19 cellular contexts compared by ENCODE assay signal in the genomic region with DNA sequence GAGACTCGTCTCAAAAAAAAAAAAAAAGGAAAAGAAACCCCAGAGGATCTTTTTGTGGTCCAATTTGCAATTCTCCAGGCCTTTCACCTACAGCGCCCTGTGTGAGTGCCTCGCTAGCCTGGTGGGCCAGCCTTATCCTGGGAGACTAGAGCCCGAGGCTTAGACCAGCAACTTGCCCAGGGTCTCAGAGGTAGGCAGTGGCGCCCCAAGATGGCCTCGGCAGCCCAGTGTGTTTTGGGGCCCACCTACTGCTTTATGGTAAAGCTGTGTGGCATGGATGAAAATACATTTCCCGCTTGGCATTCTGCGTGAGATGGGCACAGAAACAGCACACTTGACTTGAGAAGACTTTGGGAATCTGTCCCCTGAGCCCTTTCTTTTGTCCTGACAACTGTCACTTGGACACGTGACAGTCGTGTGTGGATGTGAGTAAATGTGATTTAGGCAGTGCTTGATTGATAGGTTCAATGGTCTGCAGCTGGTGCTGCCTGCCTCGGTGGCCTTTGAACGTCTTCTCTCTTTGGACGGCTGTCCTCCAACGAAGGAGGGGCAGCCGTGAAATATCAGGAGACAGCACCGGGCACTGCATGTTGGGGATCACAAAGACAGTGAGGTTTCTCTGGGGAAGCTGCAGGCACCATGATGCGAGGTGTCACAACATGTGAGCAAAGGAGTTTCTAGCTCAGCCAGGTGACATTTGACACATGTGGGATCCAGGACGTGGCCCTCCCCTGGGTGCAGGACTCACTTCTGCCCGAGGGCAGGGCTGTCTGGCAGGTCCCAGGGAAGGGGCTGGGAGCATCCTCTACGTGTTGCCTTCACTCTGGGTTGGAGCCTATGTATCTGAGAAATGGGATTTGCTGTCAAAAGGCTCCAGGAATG.
DNase-seq lines count a peak whose midpoint lies in the region; ATAC-seq and TF ChIP-seq lines count a peak whose summit lies in the region.
"Had no signal": no experiment of that assay in that cellular context is flagged by ENCODE, and none has a peak within 500 bp of the region (broad histone marks: within the 10 kb centered on the region; RNA-seq: fewer than 3 reads in every experiment).

No MANE protein-coding gene starts in this region.

- H3K4me1 ChIP-seq in right atrium auricular region = no peaks in the 10 kb centered on the region
- H3K4me1 ChIP-seq: SJSA1 had no signal

- H3K4me3 ChIP-seq in right atrium auricular region (no peak overlapping the region), lower leg skin (ENCODE audit: low read depth, poor library complexity, severe bottlenecking) (no peak overlapping the region)
- H3K4me3 ChIP-seq: BLaER1, PC-9, SJSA1 had no signal

- H3K36me3 Mint-ChIP-seq in osteocyte (ENCODE audit: unreplicated experiment) = no peaks in the 10 kb centered on the region
- H3K36me3 Mint-ChIP-seq: CD4-positive, CD25-positive, alpha-beta regulatory T cell had no signal

- WGBS in lower leg skin, 2 donors = 84 to 86% methylated on average over 20 of the region's 20 CpGs

- TF ChIP-seq CTCF in right atrium auricular region (IDR thresholded peaks at IDR 0.05) (no peak), lower leg skin (IDR thresholded peaks at IDR 0.05) (no peak), osteocyte (IDR thresholded peaks at IDR 0.05) (no peak)

- no peaks in the 10 kb centered on the region for H3K4me1 Mint-ChIP-seq in osteocyte (ENCODE audit: unreplicated experiment)
- H3K4me1 Mint-ChIP-seq: CD4-positive, CD25-positive, alpha-beta regulatory T cell had no signal

- ATAC-seq in GM21737 (IDR thresholded peaks at IDR 0.05; ENCODE audit: unreplicated experiment) (no peak), esophagus mucosa (no peak)
- ATAC-seq: Right ventricle myocardium inferior had no signal

- H3K4me3 Mint-ChIP-seq in osteocyte (ENCODE audit: unreplicated experiment) = no peak overlapping the region
- H3K4me3 Mint-ChIP-seq: CD4-positive, CD25-positive, alpha-beta regulatory T cell had no signal

- no peaks in the 10 kb centered on the region for H3K9me3 ChIP-seq in right atrium auricular region
- H3K9me3 ChIP-seq: BLaER1, SJSA1 had no signal

- no peaks in the 10 kb centered on the region for H3K36me3 ChIP-seq in right atrium auricular region
- H3K36me3 ChIP-seq: BLaER1, SJSA1 had no signal

- no peak for TF ChIP-seq POLR2A in lower leg skin (IDR thresholded peaks at IDR 0.05)

- no peak overlapping the region for H3K27ac Mint-ChIP-seq in osteocyte (ENCODE audit: unreplicated experiment)
- H3K27ac Mint-ChIP-seq: CD4-positive, CD25-positive, alpha-beta regulatory T cell had no signal

- H3K9me3 Mint-ChIP-seq in osteocyte (ENCODE audit: unreplicated experiment) = no peaks in the 10 kb centered on the region

- no peaks in the 10 kb centered on the region for H3K27me3 Mint-ChIP-seq in osteocyte (ENCODE audit: unreplicated experiment)

- intact Hi-C loops in cardiac septum (cut with DNase I) = no loop called here
- intact Hi-C loops in lower leg skin (cut with DNase I; ENCODE audit: low total_unique reads) = no loop called here

- H3K27me3 ChIP-seq in right atrium auricular region = no peaks in the 10 kb centered on the region
- H3K27me3 ChIP-seq: BLaER1, SJSA1 had no signal

- DNase-seq in right atrium auricular region (ENCODE audit: low spot score) (peak; percentile 44), cardiac septum (ENCODE audit: low spot score) (no peak), lower leg skin (ENCODE audit: low spot score in 2 of 2) (peak; percentile 10 to 69), osteocyte (ENCODE audit: extremely low spot score, unreplicated experiment) (peak; percentile 62), SW480 (ENCODE audit: low spot score) (no peak)
- DNase-seq: CD4-positive, CD25-positive, alpha-beta regulatory T cell; KBM-7; MV-4-11; NCI-H1105; NCI-H146; NCI-H2029; NCI-H446 treated with DMSO at 0.1 percent for 48 hours; NCI-H526; PC-9 had no signal

- H3K27ac ChIP-seq in right atrium auricular region = no peak overlapping the region
- H3K27ac ChIP-seq: BLaER1, PC-9, SJSA1 had no signal

Comparison
In these comparisons a context has a peak if more than half of its experiments do, and no peak if none do; other contexts are left out.
1. DNase-seq: peak in right atrium auricular region (single experiment), lower leg skin (2 of 2) and osteocyte (single experiment); none in cardiac septum (single experiment) and SW480 (single experiment).